Comparison of ENCODE assay signal across 12 cellular contexts in genomic region chr5:74016373-74016772, GRCh38.
DNase-seq lines count a peak whose midpoint lies in the region; ATAC-seq, FAIRE-seq and TF ChIP-seq lines count a peak whose summit lies in the region.
"Had no signal": no experiment of that assay in that cellular context is flagged by ENCODE, and none has a peak within 500 bp of the region (broad histone marks: within the 10 kb centered on the region; RNA-seq: fewer than 3 reads in every experiment).

No MANE protein-coding gene starts in this region.

- H2AFZ ChIP-seq in HCT116 (ENCODE audit: low read depth, low read length, poor library complexity, severe bottlenecking) = peak overlapping the region; percentile 90
- H2AFZ ChIP-seq in keratinocyte (ENCODE audit: control insufficient read depth, low read length) = no peak overlapping the region

- RAD21 ChIA-PET in HCT116 (lab: Charles Lee; ENCODE audit: low non-redundant PET in 1 of 2, low total read pairs in 2 of 2, uncharacterized antibody in 2 of 2, unreplicated experiment in 2 of 2) = no interaction called here

- no peaks in the 10 kb centered on the region for H4K20me1 ChIP-seq in HCT116 (ENCODE audit: insufficient read depth)
- no peaks in the 10 kb centered on the region for H4K20me1 ChIP-seq in keratinocyte (ENCODE audit: control insufficient read depth, extremely low read depth, insufficient read depth, low read length)

- POLR2A ChIA-PET in HCT116 (lab: Charles Lee) = no interaction called here

- TF ChIP-seq POLR2A in HCT116 (IDR thresholded peaks at IDR 0.05; ENCODE audit: borderline replicate concordance, extremely low read depth, insufficient read depth, insufficient read length) = no peak

- H3K27ac ChIP-seq in HCT116 (ENCODE audit: low read depth, low read length) (peak overlapping the region; percentile 52; the same call in 1 of the 2 replicates), WERI-Rb-1 (no peak overlapping the region), keratinocyte (ENCODE audit: control insufficient read depth, insufficient read depth, low read length) (peak overlapping the region; percentile 93)

- H3K27me3 ChIP-seq in GM06990 (replicated peaks; ENCODE audit: control insufficient read depth, insufficient read depth, low read length) (no peaks in the 10 kb centered on the region), HCT116 (ENCODE audit: insufficient read depth, low read length) (peaks cover 20% of the 10 kb centered on the region; the same call in 1 of the 2 replicates), WERI-Rb-1 (ENCODE audit: insufficient read depth, low read depth, severe bottlenecking) (no peaks in the 10 kb centered on the region), keratinocyte (ENCODE audit: control insufficient read depth, extremely low read depth, insufficient read depth, low read length) (no peaks in the 10 kb centered on the region)

- no peaks in the 10 kb centered on the region for H3K9me3 ChIP-seq in HCT116 (ENCODE audit: control insufficient read depth in 1 of 2, insufficient read depth in 1 of 2, low read depth in 1 of 2, low read length in 2 of 2)
- H3K9me3 ChIP-seq in WERI-Rb-1 (ENCODE audit: severe bottlenecking) = peaks cover 3% of the 10 kb centered on the region
- H3K9me3 ChIP-seq in keratinocyte (ENCODE audit: control insufficient read depth, low read depth, low read length) = no peaks in the 10 kb centered on the region

- ATAC-seq in HCT116 (peak; percentile 65), HG02623 (IDR thresholded peaks at IDR 0.05; ENCODE audit: unreplicated experiment) (no peak), GM21528 (IDR thresholded peaks at IDR 0.05; ENCODE audit: low FRiP score, unreplicated experiment) (no peak)

- no peak for FAIRE-seq in keratinocyte (lab: Jason Lieb, UNC)

- H3K36me3 ChIP-seq in GM06990 (ENCODE audit: control insufficient read depth, insufficient read depth, low read length) (no peaks in the 10 kb centered on the region), HCT116 (ENCODE audit: control insufficient read depth in 1 of 2, insufficient read depth in 2 of 2, low read length in 2 of 2) (no peaks in the 10 kb centered on the region), WERI-Rb-1 (no peaks in the 10 kb centered on the region), keratinocyte (ENCODE audit: control insufficient read depth in 2 of 2, extremely low read depth in 1 of 2, insufficient read depth in 2 of 2, low read length in 2 of 2) (no peaks in the 10 kb centered on the region)

- intact Hi-C loops in HCT116 (cut with micrococcal nuclease) = loop anchor here (5.0 kb wide), 1 partner anchor 114 kb away; no protein-coding TSS in a partner anchor

- H3K9me2 ChIP-seq in HCT116 (ENCODE audit: insufficient read depth) = no peaks in the 10 kb centered on the region

- TF ChIP-seq CTCF in GM06990 (IDR thresholded peaks at IDR 0.05; ENCODE audit: insufficient read depth, low read length, poor library complexity, severe bottlenecking) (peak; percentile 35), HCT116 (IDR thresholded peaks at IDR 0.05 in 2 of 3, conservative IDR thresholded peaks at IDR 0.05 in 1 of 3; ENCODE audit: borderline replicate concordance in 1 of 3, insufficient read depth in 1 of 3, low read depth in 2 of 3, low read length in 2 of 3) (peak in 2 of 3 experiments; percentile 60 to 75; a peak in 4 of 6 replicates), WERI-Rb-1 (IDR thresholded peaks at IDR 0.05; ENCODE audit: low read depth, low read length) (peak; percentile 44; the same call in 1 of the 2 replicates), keratinocyte (optimal IDR thresholded peaks at IDR 0.05 in 1 of 3, IDR thresholded peaks at IDR 0.05 in 1 of 3, conservative IDR thresholded peaks at IDR 0.05 in 1 of 3; ENCODE audit: extremely low read depth in 1 of 3, insufficient read depth in 2 of 3, low read length in 3 of 3) (peak; percentile 44 to 61 (median 47))

- H3K4me3 ChIP-seq in GM06990 (replicated peaks; ENCODE audit: low read depth, low read length) (no peak overlapping the region), HCT116 (replicated peaks in 1 of 2; ENCODE audit: low read depth in 1 of 2, low read length in 2 of 2) (no peak overlapping the region), WERI-Rb-1 (ENCODE audit: low read depth, low read length) (no peak overlapping the region), keratinocyte (ENCODE audit: control insufficient read depth in 2 of 3, extremely low read depth in 1 of 3, insufficient read depth in 2 of 3, low read depth in 1 of 3, low read length in 3 of 3) (no peak overlapping the region)
- H3K4me3 ChIP-seq: lung had no signal

- dilution Hi-C loops in keratinocyte (cut with MboI; ENCODE audit: extremely low pct_ligation_motif_present, low sequenced_read_pairs) = no loop called here

- H3K9me1 ChIP-seq in keratinocyte (ENCODE audit: control insufficient read depth, extremely low read depth, insufficient read depth, low read length) = peaks cover 3% of the 10 kb centered on the region

- H3K4me1 ChIP-seq in HCT116 (ENCODE audit: control insufficient read depth in 1 of 2, insufficient read depth in 2 of 2, low read length in 2 of 2) (peaks cover 18 to 23% of the 10 kb centered on the region in 2 experiments), keratinocyte (ENCODE audit: control insufficient read depth, extremely low read depth, insufficient read depth, low read length) (peaks cover 33% of the 10 kb centered on the region)

- H3K9ac ChIP-seq in HCT116 (ENCODE audit: low read length) (no peak overlapping the region), keratinocyte (ENCODE audit: control insufficient read depth, extremely low read depth, insufficient read depth, low read length) (no peak overlapping the region)

- H3K4me2 ChIP-seq in HCT116 (ENCODE audit: low read length) (peak overlapping the region; percentile 63), keratinocyte (ENCODE audit: control insufficient read depth, extremely low read depth, insufficient read depth, low read depth, low read length) (peak overlapping the region; percentile 84)

- 0 out of 2 replicates have a peak, but pooled peaks have one; percentile 6 for TF ChIP-seq RAD21 in HCT116 (IDR thresholded peaks at IDR 0.05; ENCODE audit: low read depth)

- DNase-seq in GM06990 (ENCODE audit: extremely low read depth, insufficient read length) = peak; percentile 3
- DNase-seq in HCT116 (ENCODE audit: low read depth, low spot score) = peak; percentile 27
- no peak for DNase-seq in WERI-Rb-1
- no peak for DNase-seq in keratinocyte (ENCODE audit: low read depth, low spot score)
- DNase-seq in NCI-H2227 treated with DMSO at 0.1 percent for 48 hours (lab: John Stamatoyannopoulos, UW) = no peak
- DNase-seq: activated CD4-positive, alpha-beta T cell treated with anti-CD3 and anti-CD28 coated beads, Interleukin-2, amount 10 ng/mL, durations not matched to agents 7 days and 5 days; GDM1; NCI-H1694 treated with DMSO at 0.1 percent for 48 hours; Right ventricle myocardium superior had no signal

- CTCF ChIA-PET in HCT116 (lab: Charles Lee) = interaction anchor here (1.9 kb wide), 1 partner anchor 12 kb away, joined by 5 read pairs; no protein-coding TSS in a partner anchor

- no TSS peak for BruUV-seq in HCT116 (replicated peaks; lab: Mats Ljungman, UMichigan)

- H3K79me2 ChIP-seq in HCT116 (ENCODE audit: insufficient read depth, low read length) = no peaks in the 10 kb centered on the region
- no peaks in the 10 kb centered on the region for H3K79me2 ChIP-seq in keratinocyte (ENCODE audit: control insufficient read depth, insufficient read depth, low read length)

TF ChIP-seq in HCT116, 20 proteins besides CTCF, POLR2A, EP300 and RAD21:
- 0 out of 2 replicates have a peak, but pooled peaks have one; percentile 23 for TF ChIP-seq FOSL1 (IDR thresholded peaks at IDR 0.05; ENCODE audit: low read depth)
- no peak for TF ChIP-seq ZBTB33 (IDR thresholded peaks at IDR 0.05; ENCODE audit: extremely low read depth, insufficient replicate concordance, low read length)

Comparison
In these comparisons a context has a peak if more than half of its experiments do, and no peak if none do; other contexts are left out.
1. DNase-seq: peak in GM06990 (single experiment) and HCT116 (single experiment); none in WERI-Rb-1 (single experiment), keratinocyte (single experiment) and NCI-H2227 treated with DMSO at 0.1 percent for 48 hours (single experiment).
2. Peak in every context shown above with its lines, with median percentiles within 50 percentile points of each other: CTCF ChIP-seq.